8 cellular contexts compared by ENCODE assay signal in the genomic region with DNA sequence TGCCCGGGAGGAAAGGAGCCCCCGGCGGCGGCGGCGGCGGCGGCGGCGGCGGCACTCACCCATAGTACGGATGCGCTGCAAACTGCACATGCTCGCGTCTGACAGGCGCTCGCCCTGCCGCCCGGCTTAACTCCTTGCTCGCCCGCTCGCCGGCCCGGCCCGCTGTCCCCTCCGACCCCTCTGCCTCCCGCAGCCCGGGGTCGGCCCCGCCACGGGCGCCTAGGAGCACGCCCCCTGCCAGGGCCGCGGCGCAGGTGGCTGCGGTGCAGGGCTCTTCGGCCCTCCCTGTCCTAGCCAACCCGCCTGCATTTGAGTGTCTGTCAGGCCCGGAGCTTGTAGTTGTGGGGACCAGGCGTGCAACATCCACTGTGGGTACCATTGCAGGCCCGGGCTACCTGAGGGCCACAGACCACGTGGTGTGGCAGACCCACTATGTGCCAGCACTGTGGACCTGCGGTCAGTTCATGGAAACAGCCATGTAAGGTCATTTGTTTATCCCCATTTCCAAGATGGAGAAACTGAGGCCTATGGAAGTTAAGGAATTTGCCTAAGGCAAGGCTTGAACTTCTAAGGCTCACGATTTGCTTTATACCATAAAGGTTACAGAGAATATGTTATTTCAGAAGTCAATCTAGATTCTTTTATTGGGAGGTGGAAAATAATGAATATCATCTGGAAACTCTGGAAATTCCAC. TPM values are rescaled to one million over a fixed set of nuclear protein-coding genes. Genes with fewer than 3 reads are reported as not detected.
DNase-seq lines count a peak whose midpoint lies in the region; ATAC-seq and TF ChIP-seq lines count a peak whose summit lies in the region.

No MANE protein-coding gene starts in this region.

- peaks cover 11% of the 10 kb centered on the region; the same call in 1 of the 2 replicates for H3K27me3 ChIP-seq in PC-3 (ENCODE audit: low read length)

- peak overlapping the region; percentile 79 for H2AFZ ChIP-seq in PC-3 (ENCODE audit: low read length)

- H3K4me1 ChIP-seq in PC-3 (ENCODE audit: insufficient read depth, low read length): peaks cover 8% of the 10 kb centered on the region; the same call in 1 of the 2 replicates

- TF ChIP-seq CTCF in PC-3 (conservative IDR thresholded peaks at IDR 0.05; ENCODE audit: low read depth, low read length): no peak
- TF ChIP-seq CTCF in astrocyte of the spinal cord (IDR thresholded peaks at IDR 0.05; ENCODE audit: low read depth, low read length): no peak

- DNase-seq in DMS53 (lab: John Stamatoyannopoulos, UW): peak; percentile 59
- peak; percentile 30 for DNase-seq in PC-3
- DNase-seq in astrocyte of the spinal cord (ENCODE audit: low read depth, low spot score): no peak
- DNase-seq in islet precursor cell: peak; percentile 60
- peak; percentile 23 to 29 for DNase-seq in stimulated activated CD4-positive, alpha-beta T cell treated with anti-CD3 and anti-CD28 coated beads, Interleukin-2, amount 100 ng/mL, for 48 hours
- no peak for DNase-seq in T1000 (lab: John Stamatoyannopoulos, UW)

- no peaks in the 10 kb centered on the region for H3K9me2 ChIP-seq in PC-3 (replicated peaks; ENCODE audit: low read length)

- H3K27ac ChIP-seq in PC-3 (ENCODE audit: low read length): no peak overlapping the region

- H3F3A ChIP-seq in PC-3 (ENCODE audit: low read length, unreplicated experiment): no peaks in the 10 kb centered on the region

- intact Hi-C loops in PC-3 (cut with micrococcal nuclease): no loop called here

- CTCF ChIA-PET in PC-3 (lab: Charles Lee): no interaction called here

- no peaks in the 10 kb centered on the region for H3K36me3 ChIP-seq in PC-3 (ENCODE audit: low read depth, low read length)

- no TSS peak for BruUV-seq in PC-3 (replicated peaks; lab: Mats Ljungman, UMichigan)

- H3K9me3 ChIP-seq in PC-3 (ENCODE audit: low read length): no peaks in the 10 kb centered on the region

- no peak overlapping the region for H3K9ac ChIP-seq in PC-3 (ENCODE audit: low read length)

- H3K4me2 ChIP-seq in PC-3 (ENCODE audit: low read length): peak overlapping the region; percentile 85

- no peaks in the 10 kb centered on the region for H4K20me1 ChIP-seq in PC-3 (ENCODE audit: low read length)

- H3K4me3 ChIP-seq in PC-3 (ENCODE audit: low read length) (peak overlapping the region; percentile 83), astrocyte of the spinal cord (ENCODE audit: low read depth, low read length) (peak overlapping the region; percentile 56)

- no peaks in the 10 kb centered on the region for H3K79me2 ChIP-seq in PC-3 (ENCODE audit: low read length)

- ATAC-seq in GM21390 (IDR thresholded peaks at IDR 0.05; ENCODE audit: unreplicated experiment): peak; percentile 64
- peak; percentile 68 for ATAC-seq in PC-3
- no peak for ATAC-seq in GM21786 (IDR thresholded peaks at IDR 0.05; ENCODE audit: unreplicated experiment)

- POLR2A ChIA-PET in PC-3 (lab: Charles Lee; ENCODE audit: unreplicated experiment): no interaction called here

- in situ Hi-C loops in astrocyte of the spinal cord (cut with HindIII; ENCODE audit: low sequenced_read_pairs): no loop called here

RNA-seq across cellular contexts. Expression of gene PLEKHH1, which starts 17.6 kb away (rescaled TPM):
- total RNA-seq in PC-3 (2014; rRNA removed): 6.2 and 11.1 TPM in 2 replicates

RNA-seq across cellular contexts. Expression of gene TMEM229B, which starts 27.0 kb away (rescaled TPM):
- total RNA-seq in PC-3 (2014; rRNA removed): not detected in 2 replicates

Comparison
In these comparisons a context has a peak if more than half of its experiments do, and no peak if none do; other contexts are left out.
1. DNase-seq: peak in DMS53 (single experiment), PC-3 (single experiment), islet precursor cell (single experiment) and stimulated activated CD4-positive, alpha-beta T cell treated with anti-CD3 and anti-CD28 coated beads, Interleukin-2, amount 100 ng/mL, for 48 hours (2 of 2); none in astrocyte of the spinal cord (single experiment) and T1000 (single experiment).